ENCODE assay signal across 8 cellular contexts in the genomic region with DNA sequence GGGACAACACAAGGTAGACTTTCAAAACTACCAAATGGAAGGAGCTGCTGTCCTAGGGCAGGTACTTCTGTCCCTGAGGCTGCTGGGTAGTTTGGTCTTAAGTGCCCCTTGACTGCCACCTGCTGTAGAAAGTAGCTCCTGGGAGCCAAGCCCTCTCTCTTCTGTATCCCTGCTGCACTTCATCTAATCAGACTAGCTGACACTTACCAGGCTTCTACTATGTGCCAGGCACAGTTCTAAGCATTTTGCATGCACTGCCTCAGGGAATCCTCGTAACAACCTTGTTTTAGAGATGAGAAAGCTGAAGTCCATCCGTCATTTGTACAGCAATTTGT. TPM values are rescaled to one million over a fixed set of nuclear protein-coding genes. Genes with fewer than 3 reads are reported as not detected.
A peak's percentile ranks its signal among the peaks of the same experiment; 100 is the strongest.
DNase-seq lines count a peak whose midpoint lies in the region; ATAC-seq, FAIRE-seq and TF ChIP-seq lines count a peak whose summit lies in the region.

No MANE protein-coding gene starts in this region.

- TF ChIP-seq POLR2A in stomach (IDR thresholded peaks at IDR 0.05), result no peak

- FAIRE-seq in D721Med (lab: Jason Lieb, UNC), result no peak

- H3K4me3 ChIP-seq in cardiac muscle cell (no peak overlapping the region), right atrium auricular region (no peak overlapping the region), stomach (no peak overlapping the region)

- WGBS in stomach, 5 donors, result 91 to 98% (median 91%) methylated on average over 2 of the region's 2 CpGs

- TF ChIP-seq CTCF in cardiac muscle cell (IDR thresholded peaks at IDR 0.05; ENCODE audit: low read depth, low read length), result peak; percentile 43
- peak in 1 of 2 donors; percentile 44 for TF ChIP-seq CTCF in right atrium auricular region (IDR thresholded peaks at IDR 0.05)
- peak in 3 of 7 experiments; percentile 9 to 37 (median 23) for TF ChIP-seq CTCF in stomach (IDR thresholded peaks at IDR 0.05)
- no peak for TF ChIP-seq CTCF in D721Med (IDR thresholded peaks at IDR 0.05; ENCODE audit: insufficient read depth, missing control alignments)

- intact Hi-C loops in stomach (cut with DNase I; ENCODE audit: low total_unique reads), result no loop called here

- H3K36me3 ChIP-seq in cardiac muscle cell, result peaks cover 15% of the 10 kb centered on the region
- peaks cover 62% of the 10 kb centered on the region for H3K36me3 ChIP-seq in right atrium auricular region
- H3K36me3 ChIP-seq in stomach, result peaks cover 5 to 92% (median 81%) of the 10 kb centered on the region in 4 donors

- DNase-seq in cardiac muscle cell (ENCODE audit: low read depth in 1 of 2, low spot score in 1 of 2), result peak; percentile 45 to 87
- no peak for DNase-seq in right atrium auricular region (ENCODE audit: low spot score)
- DNase-seq in NCI-H1105 treated with DMSO at 0.1 percent for 48 hours (lab: John Stamatoyannopoulos, UW), result peak; percentile 51
- DNase-seq in activated CD4-positive, alpha-beta T cell treated with anti-CD3 and anti-CD28 coated beads, Interleukin-2, amount 50 U/mL, for 48 hours, result peak; percentile 25 to 35
- DNase-seq in germinal center (ENCODE audit: low spot score), result peak; percentile 58
- DNase-seq in stomach, result peak; percentile 40
- DNase-seq in D721Med (ENCODE audit: insufficient read length, low spot score), result no peak

- H3K27me3 ChIP-seq in cardiac muscle cell, result no peaks in the 10 kb centered on the region
- H3K27me3 ChIP-seq in right atrium auricular region, result no peaks in the 10 kb centered on the region
- H3K27me3 ChIP-seq in stomach, result no peaks in the 10 kb centered on the region

- H3K4me1 ChIP-seq in cardiac muscle cell (ENCODE audit: low read depth) (peaks cover 14% of the 10 kb centered on the region), right atrium auricular region (peaks cover 0 to 7% of the 10 kb centered on the region in 2 donors), stomach (peaks cover 7 to 12% (median 9%) of the 10 kb centered on the region in 4 donors)

- peak overlapping the region; percentile 24 for H3K27ac ChIP-seq in cardiac muscle cell
- no peak overlapping the region for H3K27ac ChIP-seq in right atrium auricular region
- H3K27ac ChIP-seq in stomach, result no peak overlapping the region

- no peak for TF ChIP-seq EP300 in stomach (IDR thresholded peaks at IDR 0.05)

- H3K9me3 ChIP-seq in cardiac muscle cell (ENCODE audit: low read depth) (no peaks in the 10 kb centered on the region), right atrium auricular region (no peaks in the 10 kb centered on the region), stomach (no peaks in the 10 kb centered on the region)

- ATAC-seq in HG03521 (IDR thresholded peaks at IDR 0.05; ENCODE audit: unreplicated experiment), result no peak

RNA-seq across cellular contexts. Expression of gene SRSF4, which starts 15.9 kb away (rescaled TPM):
- total RNA-seq in cardiac muscle cell (46.4 and 92.6 TPM in 2 replicates), right atrium auricular region (10 to 100 TPM; 44.2 to 48.1 TPM), stomach (100 to 1,000 TPM in 1 of 5 donors, 10 to 100 TPM in 4; 25.1 to 328 (median 65.8) TPM)
- polyA plus RNA-seq in cardiac muscle cell (72.3 and 113 TPM in 2 replicates), stomach (10 to 100 TPM; 38.9 to 56.5 (median 49.6) TPM)

RNA-seq across cellular contexts. Expression of gene MECR, which starts 33.2 kb away (rescaled TPM):
- total RNA-seq in cardiac muscle cell (24.8 and 41.4 TPM in 2 replicates), right atrium auricular region (10 to 100 TPM; 18.4 to 24.3 TPM), stomach (10 to 100 TPM in 4 of 5 donors, 1 to 10 TPM in 1; 8.9 to 47.8 (median 17.4) TPM)
- polyA plus RNA-seq in cardiac muscle cell (60.0 and 62.8 TPM in 2 replicates), stomach (10 to 100 TPM; 16.0 to 20.1 (median 18.2) TPM)

RNA-seq across cellular contexts. Expression of gene PTPRU, which starts 38.8 kb away (rescaled TPM):
- total RNA-seq in cardiac muscle cell (64.8 and 89.7 TPM in 2 replicates), right atrium auricular region (10 to 100 TPM; 15.9 to 22.4 TPM), stomach (10 to 100 TPM in 2 of 5 donors, 1 to 10 TPM in 2, under 1 TPM in 1; 0.29 to 17.5 (median 8.0) TPM)
- polyA plus RNA-seq in cardiac muscle cell (23.2 and 37.4 TPM in 2 replicates), stomach (1 to 10 TPM; 4.9 to 5.4 (median 5.2) TPM)

Comparison
In these comparisons a context has a peak if more than half of its experiments do, and no peak if none do; other contexts are left out.
1. DNase-seq: peak in cardiac muscle cell (2 of 2), NCI-H1105 treated with DMSO at 0.1 percent for 48 hours (single experiment), activated CD4-positive, alpha-beta T cell treated with anti-CD3 and anti-CD28 coated beads, Interleukin-2, amount 50 U/mL, for 48 hours (2 of 2), germinal center (single experiment) and stomach (single experiment); none in right atrium auricular region (single experiment) and D721Med (single experiment).